In genomic region chr11:134800826-134801225, GRCh38 we compare ENCODE assay signal across 19 cellular contexts.
"Had no signal": no experiment of that assay in that cellular context is flagged by ENCODE, and none has a peak within 500 bp of the region (broad histone marks: within the 10 kb centered on the region; RNA-seq: fewer than 3 reads in every experiment).

No MANE protein-coding gene starts in this region.

- H3K36me3 Mint-ChIP-seq: activated CD8-positive, alpha-beta memory T cell treated with anti-CD3 and anti-CD28 coated beads, Interleukin-2, amount 10 ng/mL, durations not matched to agents 7 days and 5 days; activated naive CD8-positive, alpha-beta T cell treated with anti-CD3 and anti-CD28 coated beads for 36 hours had no signal

- H3K27ac ChIP-seq: cardiac muscle cell, gastrocnemius medialis, heart left ventricle, left ventricle myocardium inferior, thyroid gland had no signal

- DNase-seq: activated CD4-positive, alpha-beta memory T cell treated with anti-CD3 and anti-CD28 coated beads, Interleukin-2, amount 10 ng/mL, durations not matched to agents 7 days and 5 days; activated CD4-positive, alpha-beta T cell treated with anti-CD3 and anti-CD28 coated beads for 48 hours; activated CD4-positive, CD25-positive, alpha-beta regulatory T cell; activated CD8-positive, alpha-beta memory T cell treated with anti-CD3 and anti-CD28 coated beads, Interleukin-2, amount 10 ng/mL, durations not matched to agents 7 days and 5 days; activated naive CD4-positive, alpha-beta T cell; activated naive CD8-positive, alpha-beta T cell treated with anti-CD3 and anti-CD28 coated beads for 36 hours; amniotic stem cell; gastrocnemius medialis; heart left ventricle; left ventricle myocardium inferior; mammary epithelial cell; stimulated activated CD4-positive, alpha-beta T cell treated with anti-CD3 and anti-CD28 coated beads, Interleukin-1b, Interleukin-23, amount 100 ng/mL, for 48 hours; stimulated activated CD8-positive, alpha-beta memory T cell treated with anti-CD3 and anti-CD28 coated beads, Interleukin-4, amount 100 ng/mL, for 48 hours; stimulated activated naive CD4-positive, alpha-beta T cell treated with Interleukin-2 at 50 U/mL for 16 hours; T-helper 1 cell; T-helper 9 cell; thyroid gland had no signal

- H3K27me3 ChIP-seq: cardiac muscle cell, thyroid gland had no signal

- H3K27ac Mint-ChIP-seq: activated CD4-positive, alpha-beta memory T cell treated with anti-CD3 and anti-CD28 coated beads, Interleukin-2, amount 10 ng/mL, durations not matched to agents 7 days and 5 days; activated CD8-positive, alpha-beta memory T cell treated with anti-CD3 and anti-CD28 coated beads, Interleukin-2, amount 10 ng/mL, durations not matched to agents 7 days and 5 days; activated naive CD8-positive, alpha-beta T cell treated with anti-CD3 and anti-CD28 coated beads for 36 hours had no signal

- H3K4me3 ChIP-seq: cardiac muscle cell, gastrocnemius medialis, heart left ventricle, left ventricle myocardium inferior, thyroid gland had no signal

- H3K4me1 ChIP-seq: gastrocnemius medialis, left ventricle myocardium inferior, thyroid gland had no signal

- H3K4me1 Mint-ChIP-seq: activated CD4-positive, alpha-beta memory T cell treated with anti-CD3 and anti-CD28 coated beads, Interleukin-2, amount 10 ng/mL, durations not matched to agents 7 days and 5 days; activated CD8-positive, alpha-beta memory T cell treated with anti-CD3 and anti-CD28 coated beads, Interleukin-2, amount 10 ng/mL, durations not matched to agents 7 days and 5 days; activated naive CD8-positive, alpha-beta T cell treated with anti-CD3 and anti-CD28 coated beads for 36 hours had no signal

- FAIRE-seq: urothelium cell line had no signal

- H3K36me3 ChIP-seq: cardiac muscle cell, gastrocnemius medialis, heart left ventricle, left ventricle myocardium inferior, thyroid gland had no signal

- H3K4me3 Mint-ChIP-seq: activated CD4-positive, alpha-beta memory T cell treated with anti-CD3 and anti-CD28 coated beads, Interleukin-2, amount 10 ng/mL, durations not matched to agents 7 days and 5 days; activated CD8-positive, alpha-beta memory T cell treated with anti-CD3 and anti-CD28 coated beads, Interleukin-2, amount 10 ng/mL, durations not matched to agents 7 days and 5 days; activated naive CD8-positive, alpha-beta T cell treated with anti-CD3 and anti-CD28 coated beads for 36 hours had no signal

- H3K9me3 Mint-ChIP-seq: activated CD4-positive, alpha-beta memory T cell treated with anti-CD3 and anti-CD28 coated beads, Interleukin-2, amount 10 ng/mL, durations not matched to agents 7 days and 5 days; activated naive CD8-positive, alpha-beta T cell treated with anti-CD3 and anti-CD28 coated beads for 36 hours had no signal

- ATAC-seq: activated CD8-positive, alpha-beta memory T cell treated with anti-CD3 and anti-CD28 coated beads, Interleukin-2, amount 10 ng/mL, durations not matched to agents 7 days and 5 days; gastrocnemius medialis had no signal

- H3K9me3 ChIP-seq: gastrocnemius medialis, heart left ventricle, left ventricle myocardium inferior, thyroid gland had no signal
